Comparison of ENCODE assay signal across 8 cellular contexts in the genomic region with DNA sequence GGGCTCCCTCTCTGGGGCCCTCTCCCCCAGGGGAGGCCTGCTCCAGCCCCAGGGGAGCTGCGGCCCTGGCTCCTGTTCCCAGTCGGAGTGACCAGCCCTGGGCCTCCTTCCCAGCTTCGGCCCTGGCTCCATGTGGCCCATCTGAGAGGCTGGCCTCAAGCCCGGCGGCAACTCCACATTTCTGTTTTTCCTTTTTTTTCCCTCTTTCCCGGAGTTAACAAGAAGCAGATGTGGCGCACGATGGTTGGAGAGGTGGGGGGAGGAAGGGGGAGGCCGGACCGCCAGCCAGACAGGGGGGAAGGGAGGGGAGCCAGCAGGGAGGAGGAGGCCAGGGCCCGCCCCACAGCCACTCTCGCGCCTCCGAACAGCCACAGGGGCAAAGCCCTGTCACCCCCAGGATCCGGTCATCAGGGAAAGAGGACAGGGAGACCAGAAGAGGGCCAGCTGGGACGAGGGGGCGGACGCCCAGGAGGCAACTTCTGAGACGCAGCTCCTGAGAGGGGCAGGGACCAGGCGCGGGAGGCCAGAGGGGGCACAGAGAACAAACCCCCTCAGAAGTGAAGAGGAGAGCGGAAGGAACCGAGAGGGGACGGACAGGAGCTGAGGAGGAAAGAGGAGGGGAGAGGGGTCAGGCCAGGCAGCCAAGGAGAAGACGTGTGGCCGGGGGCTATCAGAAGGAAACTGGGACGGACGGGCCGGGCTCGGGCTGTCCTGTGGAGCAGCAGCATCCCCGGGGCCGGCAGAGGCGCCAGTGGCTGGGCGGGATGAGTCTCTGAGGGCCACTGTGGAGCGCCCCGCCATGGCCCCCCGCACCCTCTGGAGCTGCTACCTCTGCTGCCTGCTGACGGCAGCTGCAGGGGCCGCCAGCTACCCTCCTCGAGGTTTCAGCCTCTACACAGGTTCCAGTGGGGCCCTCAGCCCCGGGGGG. TPM values are rescaled to one million over a fixed set of nuclear protein-coding genes. Genes with fewer than 3 reads are reported as not detected.
A peak's percentile ranks its signal among the peaks of the same experiment; 100 is the strongest.
DNase-seq lines count a peak whose midpoint lies in the region; ATAC-seq and TF ChIP-seq lines count a peak whose summit lies in the region.

Gene EMILIN1, plus strand, starts transcription at position 349 of the 928 bp plus-strand sequence. Its CDS starts 451 bp downstream, at position 800.

- H3K36me3 ChIP-seq in BJ (ENCODE audit: control insufficient read depth, insufficient read depth, low read length) (peaks cover 14% of the 10 kb centered on the region), WERI-Rb-1 (no peaks in the 10 kb centered on the region), ovary (no peaks in the 10 kb centered on the region)
- H3K36me3 ChIP-seq in CD8-positive, alpha-beta T cell (ENCODE audit: insufficient read depth, low read length), result no peaks in the 10 kb centered on the region

- peaks cover 41% of the 10 kb centered on the region for H3K4me1 Mint-ChIP-seq in CD8-positive, alpha-beta T cell (ENCODE audit: low read depth)
- H3K4me1 Mint-ChIP-seq in endothelial cell (ENCODE audit: unreplicated experiment), result peaks cover 38% of the 10 kb centered on the region

- no peaks in the 10 kb centered on the region for H3K9me3 Mint-ChIP-seq in CD8-positive, alpha-beta T cell
- no peaks in the 10 kb centered on the region for H3K9me3 Mint-ChIP-seq in endothelial cell (ENCODE audit: unreplicated experiment)

- no peak for TF ChIP-seq EP300 in ovary (IDR thresholded peaks at IDR 0.05)

- H3K4me3 ChIP-seq in BJ (ENCODE audit: low read depth, low read length) (peak within 1 kb of the TSS; percentile 53), WERI-Rb-1 (ENCODE audit: low read depth, low read length) (no peak within 1 kb of the TSS), ovary (peak within 1 kb of the TSS; percentile 59)
- H3K4me3 ChIP-seq in CD8-positive, alpha-beta T cell (ENCODE audit: low read depth, low read length), result no peak within 1 kb of the TSS

- peak within 1 kb of the TSS; percentile 19 for H3K27ac ChIP-seq in WERI-Rb-1
- H3K27ac ChIP-seq in ovary, result peak within 1 kb of the TSS; percentile 48 to 98
- H3K27ac ChIP-seq in CD8-positive, alpha-beta T cell (ENCODE audit: low read depth, low read length), result no peak within 1 kb of the TSS

- peak; percentile 63 for TF ChIP-seq POLR2A in ovary (IDR thresholded peaks at IDR 0.05)

- no peak within 1 kb of the TSS for H3K27ac Mint-ChIP-seq in CD8-positive, alpha-beta T cell
- H3K27ac Mint-ChIP-seq in endothelial cell (ENCODE audit: unreplicated experiment), result no peak within 1 kb of the TSS

- CTCF ChIA-PET in BJ (lab: Yijun Ruan, JAX), result interaction anchor here (0.6 to 3.4 kb wide), 12 partner anchors 9 to 232 kb away, joined by 3 to 28 read pairs (median 4); partner anchors contain the start of genes AGBL5 and KHK
- CTCF ChIA-PET in CD8-positive, alpha-beta T cell (lab: Charles Lee), result no interaction called here

- intact Hi-C loops in ovary (cut with DNase I), result no loop called here
- intact Hi-C loops in CD8-positive, alpha-beta T cell (cut with DNase I, micrococcal nuclease), result loop anchor here (10.0 kb wide), 2 partner anchors 546 to 1816 kb away; partner anchors contain the start of genes CCDC121 (in 2 of the 2), GPN1 (in 2 of the 2) and WDR43 (in 1 of the 2)

- no peaks in the 10 kb centered on the region for H3K27me3 Mint-ChIP-seq in CD8-positive, alpha-beta T cell (ENCODE audit: low read depth)
- peaks cover 17% of the 10 kb centered on the region for H3K27me3 Mint-ChIP-seq in endothelial cell (ENCODE audit: unreplicated experiment)

- no peak within 1 kb of the TSS for H3K4me3 Mint-ChIP-seq in CD8-positive, alpha-beta T cell
- no peak within 1 kb of the TSS for H3K4me3 Mint-ChIP-seq in endothelial cell (ENCODE audit: unreplicated experiment)

- H3K36me3 Mint-ChIP-seq in CD8-positive, alpha-beta T cell, result no peaks in the 10 kb centered on the region
- H3K36me3 Mint-ChIP-seq in endothelial cell (ENCODE audit: low read depth, unreplicated experiment), result peaks cover 3% of the 10 kb centered on the region

- H3K4me1 ChIP-seq in ovary (ENCODE audit: insufficient read depth), result peaks cover 27% of the 10 kb centered on the region
- peaks cover 39% of the 10 kb centered on the region for H3K4me1 ChIP-seq in CD8-positive, alpha-beta T cell (ENCODE audit: insufficient read depth, low read length)

- H3K27me3 ChIP-seq in BJ (ENCODE audit: control insufficient read depth, insufficient read depth, low read length) (no peaks in the 10 kb centered on the region), WERI-Rb-1 (ENCODE audit: insufficient read depth, low read depth, severe bottlenecking) (no peaks in the 10 kb centered on the region), ovary (no peaks in the 10 kb centered on the region)
- no peaks in the 10 kb centered on the region for H3K27me3 ChIP-seq in CD8-positive, alpha-beta T cell (ENCODE audit: insufficient read depth, low read length)

- ATAC-seq in GM21447 (IDR thresholded peaks at IDR 0.05; ENCODE audit: unreplicated experiment) (no peak), GM18498 (IDR thresholded peaks at IDR 0.05; ENCODE audit: unreplicated experiment) (no peak)
- no peak for ATAC-seq in CD8-positive, alpha-beta T cell

- POLR2A ChIA-PET in BJ (lab: Charles Lee), result interaction anchor here (0.5 to 1.3 kb wide), 3 partner anchors 9 to 1282 kb away, joined by 3 to 13 read pairs (median 10); partner anchors contain the start of gene AGBL5
- POLR2A ChIA-PET in CD8-positive, alpha-beta T cell (lab: Charles Lee), result no interaction called here

- H3K9me3 ChIP-seq in WERI-Rb-1 (ENCODE audit: severe bottlenecking), result no peaks in the 10 kb centered on the region
- no peaks in the 10 kb centered on the region for H3K9me3 ChIP-seq in ovary
- no peaks in the 10 kb centered on the region for H3K9me3 ChIP-seq in CD8-positive, alpha-beta T cell (ENCODE audit: low read length)

- TF ChIP-seq CTCF in BJ (IDR thresholded peaks at IDR 0.05; ENCODE audit: insufficient read depth, low read depth, low read length) (0 out of 2 replicates have a peak, but pooled peaks have one; percentile 14), WERI-Rb-1 (IDR thresholded peaks at IDR 0.05; ENCODE audit: low read depth, low read length) (no peak), ovary (IDR thresholded peaks at IDR 0.05) (no peak), endothelial cell (IDR thresholded peaks at IDR 0.05; ENCODE audit: unreplicated experiment) (no peak)
- TF ChIP-seq CTCF in CD8-positive, alpha-beta T cell (IDR thresholded peaks at IDR 0.05), result no peak

- DNase-seq in BJ (ENCODE audit: low read depth) (peak; percentile 84), WERI-Rb-1 (no peak), globus pallidus (ENCODE audit: low spot score) (peak; percentile 71), ovary (peak; percentile 92 to 96 (median 95)), endothelial cell (ENCODE audit: low spot score) (no peak)
- DNase-seq in CD8-positive, alpha-beta T cell, result no peak

- whole genome bisulfite sequencing in ovary, 3 donors, result 1 to 6% (median 2%) methylated on average over 39 to 41 of the region's 41 CpGs

RNA-seq across cellular contexts. Expression of gene EMILIN1, which starts in this region (rescaled TPM):
- polyA plus RNA-seq in BJ (2011; rRNA removed) (43.4 and 81.3 TPM in 2 replicates), ovary (100 to 1,000 TPM in 1 of 2 donors, 1 to 10 TPM in 1; 8.6 to 177 TPM)
- 35.4 and 46.7 TPM in 2 replicates for polyA minus RNA-seq in BJ (2011; rRNA and poly(A)+ RNA removed)
- total RNA-seq in ovary (100 to 1,000 TPM; 121 to 321 (median 264) TPM), endothelial cell (ENCODE audit: unreplicated experiment) (2.1 TPM)
- total RNA-seq in CD8-positive, alpha-beta T cell, result under 1 TPM in 1 of 2 experiments, not detected in 1; 0.11 TPM

Comparison
In these comparisons a context has a peak if more than half of its experiments do, and no peak if none do; other contexts are left out.
1. RNA of gene EMILIN1 (total RNA-seq): 121 to 321 TPM in ovary; 2.1 TPM in endothelial cell (single experiment) and 0.11 TPM in CD8-positive, alpha-beta T cell; every median in the first group is over 10 times any median in the second.
2. DNase-seq: peak in BJ (single experiment), globus pallidus (single experiment) and ovary (5 of 5); none in WERI-Rb-1 (single experiment), CD8-positive, alpha-beta T cell (0 of 7) and endothelial cell (single experiment).
3. H3K4me3 ChIP-seq: peak in BJ (single experiment) and ovary (single experiment); none in WERI-Rb-1 (single experiment) and CD8-positive, alpha-beta T cell (single experiment).
4. intact Hi-C loops: an anchor here in CD8-positive, alpha-beta T cell (10.0 kb wide); none called in ovary.